ENCODE assay signal across 28 cellular contexts in genomic region chr17:68148936-68149335, GRCh38.
"Had no signal": no experiment of that assay in that cellular context is flagged by ENCODE, and none has a peak within 500 bp of the region (broad histone marks: within the 10 kb centered on the region; RNA-seq: fewer than 3 reads in every experiment).

No MANE protein-coding gene starts in this region.

- H3K27ac Mint-ChIP-seq: stimulated activated effector memory CD8-positive, alpha-beta T cell treated with anti-CD3 and anti-CD28 coated beads, Interleukin-12 subunit alpha, Interleukin-12 subunit beta, amount 100 ng/mL, for 72 hours; stimulated activated memory B cell treated with anti-CD40 and anti-IgM and Interleukin-4, amounts not matched to agents 10 μg/mL and 1 μg/mL and 100 μg/mL, for 72 hours; stimulated activated naive B cell treated with anti-CD40 and anti-IgM and Interleukin-4, amounts not matched to agents 10 μg/mL and 1 μg/mL and 100 μg/mL, for 72 hours; stimulated activated naive CD8-positive, alpha-beta T cell treated with anti-CD3 and anti-CD28 coated beads, Interleukin-15, Interleukin-2, amounts not matched to agents 100 ng/mL and 50 ng/mL, for 24 hours; type B pancreatic cell had no signal

- H3K36me3 Mint-ChIP-seq: stimulated activated effector memory CD8-positive, alpha-beta T cell treated with anti-CD3 and anti-CD28 coated beads, Interleukin-12 subunit alpha, Interleukin-12 subunit beta, amount 100 ng/mL, for 72 hours; stimulated activated memory B cell treated with anti-CD40 and anti-IgM and Interleukin-4, amounts not matched to agents 10 μg/mL and 1 μg/mL and 100 μg/mL, for 72 hours; stimulated activated naive B cell treated with anti-CD40 and anti-IgM and Interleukin-4, amounts not matched to agents 10 μg/mL and 1 μg/mL and 100 μg/mL, for 72 hours; type B pancreatic cell had no signal

- H3K4me3 Mint-ChIP-seq: stimulated activated effector memory CD8-positive, alpha-beta T cell treated with anti-CD3 and anti-CD28 coated beads, Interleukin-12 subunit alpha, Interleukin-12 subunit beta, amount 100 ng/mL, for 72 hours; stimulated activated memory B cell treated with anti-CD40 and anti-IgM and Interleukin-4, amounts not matched to agents 10 μg/mL and 1 μg/mL and 100 μg/mL, for 72 hours; stimulated activated naive B cell treated with anti-CD40 and anti-IgM and Interleukin-4, amounts not matched to agents 10 μg/mL and 1 μg/mL and 100 μg/mL, for 72 hours; stimulated activated naive CD8-positive, alpha-beta T cell treated with anti-CD3 and anti-CD28 coated beads, Interleukin-15, amount 100 ng/mL, for 72 hours; stimulated activated naive CD8-positive, alpha-beta T cell treated with anti-CD3 and anti-CD28 coated beads, Interleukin-15, Interleukin-2, amounts not matched to agents 100 ng/mL and 50 ng/mL, for 24 hours; type B pancreatic cell had no signal

- H3K27me3 ChIP-seq: stomach, suprapubic skin, testis, thyroid gland, tibial artery, tibial nerve, transverse colon, upper lobe of left lung, upper lobe of right lung, uterus, vagina had no signal

- ATAC-seq: stimulated activated effector memory CD8-positive, alpha-beta T cell treated with anti-CD3 and anti-CD28 coated beads, Interleukin-12 subunit alpha, Interleukin-12 subunit beta, amount 100 ng/mL, for 72 hours; stimulated activated memory B cell treated with anti-CD40 and anti-IgM and Interleukin-4, amounts not matched to agents 10 μg/mL and 1 μg/mL and 100 μg/mL, for 72 hours; stimulated activated naive B cell treated with anti-CD40 and anti-IgM and Interleukin-4, amounts not matched to agents 10 μg/mL and 1 μg/mL and 100 μg/mL, for 72 hours; stimulated activated naive CD8-positive, alpha-beta T cell treated with anti-CD3 and anti-CD28 coated beads, Interleukin-15, amount 100 ng/mL, for 72 hours; stimulated activated naive CD8-positive, alpha-beta T cell treated with anti-CD3 and anti-CD28 coated beads, Interleukin-15, Interleukin-2, amounts not matched to agents 100 U/mL and 50 U/mL, for 24 hours; upper lobe of right lung had no signal

- H3K4me3 ChIP-seq: stomach, suprapubic skin, testis, thoracic aorta, thyroid gland, tibial artery, tibial nerve, transverse colon, upper lobe of left lung, upper lobe of right lung, uterus, vagina had no signal

- H3K36me3 ChIP-seq: stomach, suprapubic skin, thoracic aorta, thyroid gland, tibial artery, tibial nerve, transverse colon, upper lobe of left lung, upper lobe of right lung, uterus, vagina had no signal

- H3K27me3 Mint-ChIP-seq: stimulated activated memory B cell treated with anti-CD40 and anti-IgM and Interleukin-4, amounts not matched to agents 10 μg/mL and 1 μg/mL and 100 μg/mL, for 72 hours; stimulated activated naive B cell treated with anti-CD40 and anti-IgM and Interleukin-4, amounts not matched to agents 10 μg/mL and 1 μg/mL and 100 μg/mL, for 72 hours; stimulated activated naive CD8-positive, alpha-beta T cell treated with anti-CD3 and anti-CD28 coated beads, Interleukin-15, amount 100 ng/mL, for 72 hours; stimulated activated naive CD8-positive, alpha-beta T cell treated with anti-CD3 and anti-CD28 coated beads, Interleukin-15, Interleukin-2, amounts not matched to agents 100 ng/mL and 50 ng/mL, for 24 hours; type B pancreatic cell had no signal

- H3K4me1 ChIP-seq: stomach, suprapubic skin, testis, thyroid gland, tibial artery, tibial nerve, transverse colon, upper lobe of left lung, upper lobe of right lung, uterus, vagina had no signal

- H3K4me1 Mint-ChIP-seq: stimulated activated effector memory CD8-positive, alpha-beta T cell treated with anti-CD3 and anti-CD28 coated beads, Interleukin-12 subunit alpha, Interleukin-12 subunit beta, amount 100 ng/mL, for 72 hours; stimulated activated memory B cell treated with anti-CD40 and anti-IgM and Interleukin-4, amounts not matched to agents 10 μg/mL and 1 μg/mL and 100 μg/mL, for 72 hours; stimulated activated naive B cell treated with anti-CD40 and anti-IgM and Interleukin-4, amounts not matched to agents 10 μg/mL and 1 μg/mL and 100 μg/mL, for 72 hours; stimulated activated naive CD8-positive, alpha-beta T cell treated with anti-CD3 and anti-CD28 coated beads, Interleukin-15, amount 100 ng/mL, for 72 hours had no signal

- H3K9me3 Mint-ChIP-seq: stimulated activated effector memory CD8-positive, alpha-beta T cell treated with anti-CD3 and anti-CD28 coated beads, Interleukin-12 subunit alpha, Interleukin-12 subunit beta, amount 100 ng/mL, for 72 hours; stimulated activated memory B cell treated with anti-CD40 and anti-IgM and Interleukin-4, amounts not matched to agents 10 μg/mL and 1 μg/mL and 100 μg/mL, for 72 hours; stimulated activated naive B cell treated with anti-CD40 and anti-IgM and Interleukin-4, amounts not matched to agents 10 μg/mL and 1 μg/mL and 100 μg/mL, for 72 hours; stimulated activated naive CD8-positive, alpha-beta T cell treated with anti-CD3 and anti-CD28 coated beads, Interleukin-15, amount 100 ng/mL, for 72 hours; stimulated activated naive CD8-positive, alpha-beta T cell treated with anti-CD3 and anti-CD28 coated beads, Interleukin-15, Interleukin-2, amounts not matched to agents 100 ng/mL and 50 ng/mL, for 24 hours; type B pancreatic cell had no signal

- FAIRE-seq: urothelium cell line had no signal

- H3K9me3 ChIP-seq: stomach, suprapubic skin, testis, thoracic aorta, thyroid gland, tibial artery, tibial nerve, transverse colon, upper lobe of left lung, upper lobe of right lung, uterus, vagina had no signal

- H3K27ac ChIP-seq: stomach, suprapubic skin, testis, thoracic aorta, thyroid gland, tibial artery, tibial nerve, transverse colon, upper lobe of left lung, upper lobe of right lung, uterus, vagina had no signal

- DNase-seq: stimulated activated CD4-positive, alpha-beta T cell treated with anti-CD3 and anti-CD28 coated beads, Interleukin-2, amount 100 ng/mL, for 48 hours; stimulated activated CD4-positive, alpha-beta T cell treated with anti-CD3 and anti-CD28 coated beads, Interleukin-4, amount 100 ng/mL, for 1 hour; stimulated activated CD4-positive, alpha-beta T cell treated with anti-CD3 and anti-CD28 coated beads, Interleukin-4, amount 100 ng/mL, for 24 hours; stimulated activated CD4-positive, alpha-beta T cell treated with anti-CD3 and anti-CD28 coated beads, Interleukin-4, amount 100 ng/mL, for 4 hours; stimulated activated CD8-positive, alpha-beta memory T cell treated with anti-CD3 and anti-CD28 coated beads, Interleukin-4, amount 100 ng/mL, for 48 hours; stimulated activated naive B cell treated with anti-CD40 and anti-IgM and Interleukin-4, amounts not matched to agents 10 μg/mL and 1 μg/mL and 100 μg/mL, for 72 hours; stimulated activated naive CD4-positive, alpha-beta T cell; stimulated activated naive CD4-positive, alpha-beta T cell treated with Interleukin-2 at 50 U/mL for 16 hours; stimulated activated naive CD8-positive, alpha-beta T cell treated with anti-CD3 and anti-CD28 coated beads, Interleukin-15, amount 100 ng/mL, for 72 hours; stimulated activated naive CD8-positive, alpha-beta T cell treated with anti-CD3 and anti-CD28 coated beads, Interleukin-15, Interleukin-2, amounts not matched to agents 100 U/mL and 50 U/mL, for 24 hours; stomach; substantia nigra; testis; thyroid gland; tibial artery; transverse colon; upper lobe of left lung; upper lobe of right lung; uterus had no signal
